Comparison of ENCODE assay signal across 8 cellular contexts in the genomic region with DNA sequence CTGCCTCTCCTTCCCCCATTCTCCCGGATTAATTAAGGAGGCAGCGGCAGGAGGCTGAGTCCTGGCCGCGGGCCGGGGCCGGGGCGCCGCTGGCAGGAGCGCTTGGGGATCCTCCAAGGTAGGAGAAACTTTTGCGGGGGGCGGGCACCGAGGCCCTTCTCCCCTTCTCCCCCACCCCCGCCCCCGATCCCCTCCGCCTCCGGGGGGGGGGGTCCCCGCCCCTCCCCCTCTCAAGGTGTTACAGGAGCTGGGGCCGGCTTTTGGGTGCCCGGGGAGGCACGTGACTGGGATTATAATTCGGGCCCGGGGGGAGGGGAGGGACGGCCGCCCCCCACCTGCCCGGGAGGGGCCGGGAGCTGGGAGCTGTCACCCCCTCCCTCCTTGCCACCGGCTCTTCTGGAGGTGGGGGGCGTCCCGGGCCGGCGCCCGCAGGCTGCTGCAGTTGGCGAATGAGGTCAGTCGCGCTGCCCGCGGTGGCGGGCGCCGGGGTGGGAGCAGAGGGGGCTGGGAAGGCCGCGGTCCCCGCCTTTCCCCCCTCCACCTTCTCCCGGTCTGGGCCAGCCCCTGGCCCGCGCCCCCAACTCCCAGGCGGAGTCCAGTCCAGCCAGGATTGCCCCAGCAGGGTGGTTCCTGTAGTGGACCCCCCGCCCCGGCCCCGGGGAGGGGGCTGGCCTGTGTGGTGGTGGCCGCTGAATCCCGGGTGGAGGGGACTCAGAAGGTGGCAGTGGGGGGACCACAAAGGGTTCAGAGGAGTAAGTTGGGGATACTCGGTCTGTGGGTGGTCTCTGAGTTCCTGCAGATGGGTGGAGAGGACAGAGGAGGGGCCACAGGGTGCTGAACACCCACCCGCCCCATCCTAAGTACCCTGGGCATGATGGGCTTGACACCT. TPM values are rescaled to one million over a fixed set of nuclear protein-coding genes. Genes with fewer than 3 reads are reported as not detected.
DNase-seq lines count a peak whose midpoint lies in the region; ATAC-seq and TF ChIP-seq lines count a peak whose summit lies in the region.

No MANE protein-coding gene starts in this region.

- H3K4me1 ChIP-seq in left ventricle myocardium inferior: peaks cover 37% of the 10 kb centered on the region
- peaks cover 31 to 36% of the 10 kb centered on the region in 2 donors for H3K4me1 ChIP-seq in gastrocnemius medialis

- DNase-seq in NCI-H146 (lab: John Stamatoyannopoulos, UW): peak; percentile 52
- DNase-seq in NCI-H146 treated with DMSO at 0.1 percent for 48 hours (lab: John Stamatoyannopoulos, UW; ENCODE audit: unreplicated experiment): no peak
- no peak for DNase-seq in activated T-helper 2 cell treated with anti-CD3 and anti-CD28 coated beads, Interferon-gamma antibody, Interleukin-2, Interleukin-4, amounts not matched to agents 10 μg/mL and 5 μg/mL and 100 μg/mL, durations not matched to agents 14 hours and 24 hours and 36 hours (ENCODE audit: low spot score)
- no peak for DNase-seq in left ventricle myocardium inferior
- peak in 1 of 2 donors; percentile 56 for DNase-seq in gastrocnemius medialis
- DNase-seq in activated CD8-positive, alpha-beta memory T cell treated with anti-CD3 and anti-CD28 coated beads for 24 hours: no peak
- DNase-seq in central memory CD4-positive, alpha-beta T cell: no peak

- H3K4me3 Mint-ChIP-seq in activated T-helper 2 cell treated with anti-CD3 and anti-CD28 coated beads, Interferon-gamma antibody, Interleukin-2, Interleukin-4, amounts not matched to agents 10 μg/mL and 5 μg/mL and 100 μg/mL, durations not matched to agents 14 hours and 24 hours and 36 hours (ENCODE audit: low read depth): peak overlapping the region; percentile 13

- H3K27ac ChIP-seq in left ventricle myocardium inferior (replicated peaks): peak overlapping the region; percentile 94
- H3K27ac ChIP-seq in gastrocnemius medialis: peak overlapping the region; percentile 93 to 100 (median 100)

- H3K27ac Mint-ChIP-seq in activated T-helper 2 cell treated with anti-CD3 and anti-CD28 coated beads, Interferon-gamma antibody, Interleukin-2, Interleukin-4, amounts not matched to agents 10 μg/mL and 5 μg/mL and 100 μg/mL, durations not matched to agents 14 hours and 24 hours and 36 hours: no peak overlapping the region

- no peak for TF ChIP-seq CTCF in left ventricle myocardium inferior (IDR thresholded peaks at IDR 0.05; ENCODE audit: borderline replicate concordance)
- TF ChIP-seq CTCF in gastrocnemius medialis (IDR thresholded peaks at IDR 0.05 in 4 of 5, conservative IDR thresholded peaks at IDR 0.05 in 1 of 5): no peak

- H3K4me1 Mint-ChIP-seq in activated T-helper 2 cell treated with anti-CD3 and anti-CD28 coated beads, Interferon-gamma antibody, Interleukin-2, Interleukin-4, amounts not matched to agents 10 μg/mL and 5 μg/mL and 100 μg/mL, durations not matched to agents 14 hours and 24 hours and 36 hours (ENCODE audit: low read depth): peaks cover 10% of the 10 kb centered on the region

- intact Hi-C loops in activated T-helper 2 cell treated with anti-CD3 and anti-CD28 coated beads, Interferon-gamma antibody, Interleukin-2, Interleukin-4, amounts not matched to agents 10 μg/mL and 5 μg/mL and 100 μg/mL, durations not matched to agents 14 hours and 24 hours and 36 hours (cut with micrococcal nuclease): no loop called here
- intact Hi-C loops in left ventricle myocardium inferior (cut with micrococcal nuclease): loop anchor here (10.0 kb wide), 1 partner anchor 110 kb away; no protein-coding TSS in a partner anchor
- intact Hi-C loops in gastrocnemius medialis (cut with DNase I; ENCODE audit: low total_unique reads): no loop called here

- no peaks in the 10 kb centered on the region for H3K36me3 Mint-ChIP-seq in activated T-helper 2 cell treated with anti-CD3 and anti-CD28 coated beads, Interferon-gamma antibody, Interleukin-2, Interleukin-4, amounts not matched to agents 10 μg/mL and 5 μg/mL and 100 μg/mL, durations not matched to agents 14 hours and 24 hours and 36 hours (ENCODE audit: low read depth)

- in situ Hi-C loops in gastrocnemius medialis (cut with MboI; ENCODE audit: low sequenced_read_pairs in 4 of 4): no loop called here

- H3K27me3 ChIP-seq in left ventricle myocardium inferior (ENCODE audit: low read depth) (no peaks in the 10 kb centered on the region), gastrocnemius medialis (no peaks in the 10 kb centered on the region)

- H3K9me3 ChIP-seq in left ventricle myocardium inferior (replicated peaks): no peaks in the 10 kb centered on the region
- no peaks in the 10 kb centered on the region for H3K9me3 ChIP-seq in gastrocnemius medialis

- no peaks in the 10 kb centered on the region for H3K36me3 ChIP-seq in left ventricle myocardium inferior
- no peaks in the 10 kb centered on the region for H3K36me3 ChIP-seq in gastrocnemius medialis

- H3K4me3 ChIP-seq in left ventricle myocardium inferior: peak overlapping the region; percentile 83
- peak overlapping the region; percentile 62 to 96 (median 83) for H3K4me3 ChIP-seq in gastrocnemius medialis

- peaks cover 12% of the 10 kb centered on the region for H3K27me3 Mint-ChIP-seq in activated T-helper 2 cell treated with anti-CD3 and anti-CD28 coated beads, Interferon-gamma antibody, Interleukin-2, Interleukin-4, amounts not matched to agents 10 μg/mL and 5 μg/mL and 100 μg/mL, durations not matched to agents 14 hours and 24 hours and 36 hours (ENCODE audit: low read depth)

- peak; percentile 61 to 68 for TF ChIP-seq POLR2A in gastrocnemius medialis (IDR thresholded peaks at IDR 0.05)

- no peaks in the 10 kb centered on the region for H3K9me3 Mint-ChIP-seq in activated T-helper 2 cell treated with anti-CD3 and anti-CD28 coated beads, Interferon-gamma antibody, Interleukin-2, Interleukin-4, amounts not matched to agents 10 μg/mL and 5 μg/mL and 100 μg/mL, durations not matched to agents 14 hours and 24 hours and 36 hours

- ATAC-seq in gastrocnemius medialis: peak; percentile 10 to 12
- ATAC-seq in HG03039 (IDR thresholded peaks at IDR 0.05; ENCODE audit: unreplicated experiment): no peak

RNA-seq across cellular contexts. Expression of a gene that starts 0.6 kb away (rescaled TPM):
- total RNA-seq in activated T-helper 2 cell treated with anti-CD3 and anti-CD28 coated beads, Interferon-gamma antibody, Interleukin-2, Interleukin-4, amounts not matched to agents 10 μg/mL and 5 μg/mL and 100 μg/mL, durations not matched to agents 14 hours and 24 hours and 36 hours: 2.9 and 3.1 TPM in 2 replicates
- total RNA-seq in left ventricle myocardium inferior: 15.8 TPM
- 100 to 1,000 TPM in 1 of 4 donors, 10 to 100 TPM in 3; 42.9 to 109 (median 77.0) TPM for total RNA-seq in gastrocnemius medialis
